Comparison of ENCODE assay signal across 1 cellular context in the genomic region with DNA sequence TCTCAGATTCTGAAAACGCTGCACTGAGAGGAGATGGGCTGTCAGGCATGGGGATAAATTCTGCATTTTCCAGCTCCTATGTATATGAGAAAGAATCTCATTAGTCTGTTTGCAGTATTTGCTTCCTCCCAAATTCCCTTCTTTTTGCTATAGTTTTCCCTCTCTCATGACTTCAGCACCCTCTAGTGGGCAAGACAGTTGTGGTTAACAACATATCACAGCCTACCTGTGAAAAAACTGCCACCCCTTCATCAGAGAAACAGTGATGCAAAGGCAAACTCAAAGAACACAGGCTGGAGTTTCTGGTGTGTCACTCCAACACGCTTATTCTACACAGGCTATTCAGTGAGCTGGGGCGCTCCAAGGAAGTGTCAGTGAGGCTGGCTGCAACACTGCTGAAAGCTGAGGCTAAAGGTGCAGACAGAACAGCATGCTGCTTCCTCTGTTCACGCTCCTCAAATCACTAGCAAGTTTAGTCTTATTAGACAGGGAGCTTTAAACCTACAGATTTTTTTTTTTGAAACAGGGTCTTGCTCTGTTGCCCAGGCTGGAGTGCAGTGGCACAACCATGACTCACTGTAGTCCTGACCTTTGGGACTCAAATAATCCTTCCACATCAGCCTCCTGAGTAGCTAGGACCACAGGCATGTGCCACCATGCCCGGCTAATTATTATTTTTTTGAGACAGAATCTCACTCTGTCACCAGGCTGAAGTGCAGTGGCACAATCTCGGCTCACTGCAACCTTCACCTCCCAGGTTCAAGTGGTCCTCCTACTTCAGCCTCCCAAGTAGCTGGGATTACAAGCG.
TF ChIP-seq lines count a peak whose summit lies in the region.

No MANE protein-coding gene starts in this region.

TF ChIP-seq in liver, 16 proteins besides CTCF, POLR2A, EP300 and RAD21 (continued from another document):
- TF ChIP-seq, protein P1, sequence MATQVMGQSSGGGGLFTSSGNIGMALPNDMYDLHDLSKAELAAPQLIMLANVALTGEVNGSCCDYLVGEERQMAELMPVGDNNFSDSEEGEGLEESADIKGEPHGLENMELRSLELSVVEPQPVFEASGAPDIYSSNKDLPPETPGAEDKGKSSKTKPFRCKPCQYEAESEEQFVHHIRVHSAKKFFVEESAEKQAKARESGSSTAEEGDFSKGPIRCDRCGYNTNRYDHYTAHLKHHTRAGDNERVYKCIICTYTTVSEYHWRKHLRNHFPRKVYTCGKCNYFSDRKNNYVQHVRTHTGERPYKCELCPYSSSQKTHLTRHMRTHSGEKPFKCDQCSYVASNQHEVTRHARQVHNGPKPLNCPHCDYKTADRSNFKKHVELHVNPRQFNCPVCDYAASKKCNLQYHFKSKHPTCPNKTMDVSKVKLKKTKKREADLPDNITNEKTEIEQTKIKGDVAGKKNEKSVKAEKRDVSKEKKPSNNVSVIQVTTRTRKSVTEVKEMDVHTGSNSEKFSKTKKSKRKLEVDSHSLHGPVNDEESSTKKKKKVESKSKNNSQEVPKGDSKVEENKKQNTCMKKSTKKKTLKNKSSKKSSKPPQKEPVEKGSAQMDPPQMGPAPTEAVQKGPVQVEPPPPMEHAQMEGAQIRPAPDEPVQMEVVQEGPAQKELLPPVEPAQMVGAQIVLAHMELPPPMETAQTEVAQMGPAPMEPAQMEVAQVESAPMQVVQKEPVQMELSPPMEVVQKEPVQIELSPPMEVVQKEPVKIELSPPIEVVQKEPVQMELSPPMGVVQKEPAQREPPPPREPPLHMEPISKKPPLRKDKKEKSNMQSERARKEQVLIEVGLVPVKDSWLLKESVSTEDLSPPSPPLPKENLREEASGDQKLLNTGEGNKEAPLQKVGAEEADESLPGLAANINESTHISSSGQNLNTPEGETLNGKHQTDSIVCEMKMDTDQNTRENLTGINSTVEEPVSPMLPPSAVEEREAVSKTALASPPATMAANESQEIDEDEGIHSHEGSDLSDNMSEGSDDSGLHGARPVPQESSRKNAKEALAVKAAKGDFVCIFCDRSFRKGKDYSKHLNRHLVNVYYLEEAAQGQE (IDR thresholded peaks at IDR 0.05) = no peak
- no peak for TF ChIP-seq YY1 (IDR thresholded peaks at IDR 0.05)
- TF ChIP-seq NR2F2 (IDR thresholded peaks at IDR 0.05) = no peak
- no peak for TF ChIP-seq HNF4A (conservative IDR thresholded peaks at IDR 0.05)
TF ChIP-seq in liver: peak in this region for 0.
